In the genomic region with DNA sequence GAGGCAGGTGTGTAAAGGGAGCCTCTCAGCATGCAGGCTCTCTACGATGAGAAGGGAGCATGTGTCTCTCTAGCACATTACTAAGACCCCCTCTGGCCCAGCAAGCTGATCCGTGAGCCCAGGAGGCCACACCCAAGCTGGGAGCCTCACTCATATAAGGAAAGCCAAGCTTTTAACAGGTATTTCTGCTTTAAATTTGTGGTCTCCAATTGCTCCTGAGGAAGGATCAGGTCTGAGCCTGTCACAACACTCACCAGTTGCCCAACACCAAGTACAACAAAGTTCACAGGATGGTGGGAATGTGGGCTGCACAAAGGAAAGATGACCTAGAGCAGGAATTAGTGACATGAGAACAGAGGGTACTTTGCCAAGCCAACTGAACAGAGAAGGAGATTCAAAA, we compare ENCODE assay signal across 18 cellular contexts. TPM values are rescaled to one million over a fixed set of nuclear protein-coding genes. Genes with fewer than 3 reads are reported as not detected.
A peak's percentile ranks its signal among the peaks of the same experiment; 100 is the strongest.
DNase-seq lines count a peak whose midpoint lies in the region; ATAC-seq and TF ChIP-seq lines count a peak whose summit lies in the region.
"Had no signal": no experiment of that assay in that cellular context is flagged by ENCODE, and none has a peak within 500 bp of the region (broad histone marks: within the 10 kb centered on the region; RNA-seq: fewer than 3 reads in every experiment).

No MANE protein-coding gene starts in this region.

- no peaks in the 10 kb centered on the region for H3K27me3 Mint-ChIP-seq in natural killer cell treated with Interleukin-12 subunit alpha and Interleukin-12 subunit beta and Interleukin-15 and Interleukin-18, amount 100 ng/mL, for 72 hours
- H3K27me3 Mint-ChIP-seq: CD4-positive, alpha-beta T cell had no signal

- intact Hi-C loops in vagina (cut with DNase I), result no loop called here

- peaks cover 0 to 8% of the 10 kb centered on the region in 2 donors for H3K4me1 Mint-ChIP-seq in natural killer cell treated with Interleukin-12 subunit alpha and Interleukin-12 subunit beta and Interleukin-15 and Interleukin-18, amount 100 ng/mL, for 72 hours (ENCODE audit: low read depth in 2 of 2)

- POLR2A ChIA-PET in RWPE1 (lab: Yijun Ruan, JAX; ENCODE audit: low non-redundant PET), result no interaction called here

- no peaks in the 10 kb centered on the region for H3K9me3 ChIP-seq in vagina
- H3K9me3 ChIP-seq: A549, Caco-2 had no signal

- H3K27ac ChIP-seq in RWPE1 (peak overlapping the region; percentile 33; the same call in 1 of the 2 replicates), vagina (no peak overlapping the region)
- H3K27ac ChIP-seq: 22Rv1, A549, C4-2B had no signal

- H3K36me3 ChIP-seq in vagina, result peaks cover 0 to 16% of the 10 kb centered on the region in 2 donors

- H3K9me3 Mint-ChIP-seq in natural killer cell treated with Interleukin-12 subunit alpha and Interleukin-12 subunit beta and Interleukin-15 and Interleukin-18, amount 100 ng/mL, for 72 hours, result no peaks in the 10 kb centered on the region
- H3K9me3 Mint-ChIP-seq: CD4-positive, alpha-beta T cell had no signal

- CTCF ChIA-PET in RWPE1 (lab: Yijun Ruan, JAX), result interaction anchor here (0.7 kb wide), 1 partner anchor 79 kb away, joined by 3 read pairs; no protein-coding TSS in a partner anchor

- H3K36me3 Mint-ChIP-seq in natural killer cell treated with Interleukin-12 subunit alpha and Interleukin-12 subunit beta and Interleukin-15 and Interleukin-18, amount 100 ng/mL, for 72 hours, result no peaks in the 10 kb centered on the region

- peaks cover 6% of the 10 kb centered on the region for H3K4me1 ChIP-seq in vagina
- H3K4me1 ChIP-seq: A549, Caco-2 had no signal

- no peak for TF ChIP-seq CTCF in RWPE1 (conservative IDR thresholded peaks at IDR 0.05; ENCODE audit: low read depth)
- TF ChIP-seq CTCF in vagina (IDR thresholded peaks at IDR 0.05), result no peak

- H3K4me3 Mint-ChIP-seq in natural killer cell treated with Interleukin-12 subunit alpha and Interleukin-12 subunit beta and Interleukin-15 and Interleukin-18, amount 100 ng/mL, for 72 hours, result no peak overlapping the region
- H3K4me3 Mint-ChIP-seq: CD4-positive, alpha-beta T cell had no signal

- H3K27me3 ChIP-seq in vagina, result no peaks in the 10 kb centered on the region

- no peak overlapping the region for H3K27ac Mint-ChIP-seq in natural killer cell treated with Interleukin-12 subunit alpha and Interleukin-12 subunit beta and Interleukin-15 and Interleukin-18, amount 100 ng/mL, for 72 hours
- H3K27ac Mint-ChIP-seq: CD4-positive, alpha-beta T cell had no signal

- no peak overlapping the region for H3K4me3 ChIP-seq in vagina
- H3K4me3 ChIP-seq: A549 had no signal

- ATAC-seq in esophagus mucosa, result peak; percentile 80
- no peak for ATAC-seq in natural killer cell treated with Interleukin-12 subunit alpha and Interleukin-12 subunit beta and Interleukin-15 and Interleukin-18, amount 100 ng/mL, for 72 hours
- ATAC-seq: A549, HCT116, HepG2 had no signal

- DNase-seq in NCI-H2107 treated with DMSO at 0.1 percent for 48 hours (lab: John Stamatoyannopoulos, UW; ENCODE audit: unreplicated experiment) (peak; percentile 25), NCI-H2107 (lab: John Stamatoyannopoulos, UW) (no peak), RWPE1 (ENCODE audit: low spot score) (no peak), vagina (ENCODE audit: extremely low spot score in 2 of 2) (peak; percentile 37 to 54), NCI-H128 (lab: John Stamatoyannopoulos, UW; ENCODE audit: unreplicated experiment) (no peak), UCSD-AML1 (lab: John Stamatoyannopoulos, UW; ENCODE audit: unreplicated experiment) (no peak)
- DNase-seq in natural killer cell treated with Interleukin-12 subunit alpha and Interleukin-12 subunit beta and Interleukin-15 and Interleukin-18, amount 100 ng/mL, for 72 hours (ENCODE audit: low spot score), result no peak
- DNase-seq: AML-193; Caco-2; CD4-positive, alpha-beta T cell; GOT3; H7 had no signal

- no peak for TF ChIP-seq POLR2A in vagina (IDR thresholded peaks at IDR 0.05)

RNA-seq across cellular contexts. Expression of a gene that starts 21.6 kb away (rescaled TPM):
- total RNA-seq in esophagus mucosa (0.52 TPM), vagina (11.5 TPM)
- total RNA-seq in natural killer cell treated with Interleukin-12 subunit alpha and Interleukin-12 subunit beta and Interleukin-15 and Interleukin-18, amount 100 ng/mL, for 72 hours, result 1 to 10 TPM in 1 of 2 donors, under 1 TPM in 1; 0.74 to 1.5 TPM
- total RNA-seq: CD4-positive, alpha-beta T cell had no signal

Comparison
In these comparisons a context has a peak if more than half of its experiments do, and no peak if none do; other contexts are left out.
1. DNase-seq: peak in NCI-H2107 treated with DMSO at 0.1 percent for 48 hours (single experiment) and vagina (2 of 2); none in NCI-H2107 (single experiment), RWPE1 (single experiment), NCI-H128 (single experiment), UCSD-AML1 (single experiment) and natural killer cell treated with Interleukin-12 subunit alpha and Interleukin-12 subunit beta and Interleukin-15 and Interleukin-18, amount 100 ng/mL, for 72 hours (single experiment).